Comparison of ENCODE assay signal across 8 cellular contexts in the genomic region with DNA sequence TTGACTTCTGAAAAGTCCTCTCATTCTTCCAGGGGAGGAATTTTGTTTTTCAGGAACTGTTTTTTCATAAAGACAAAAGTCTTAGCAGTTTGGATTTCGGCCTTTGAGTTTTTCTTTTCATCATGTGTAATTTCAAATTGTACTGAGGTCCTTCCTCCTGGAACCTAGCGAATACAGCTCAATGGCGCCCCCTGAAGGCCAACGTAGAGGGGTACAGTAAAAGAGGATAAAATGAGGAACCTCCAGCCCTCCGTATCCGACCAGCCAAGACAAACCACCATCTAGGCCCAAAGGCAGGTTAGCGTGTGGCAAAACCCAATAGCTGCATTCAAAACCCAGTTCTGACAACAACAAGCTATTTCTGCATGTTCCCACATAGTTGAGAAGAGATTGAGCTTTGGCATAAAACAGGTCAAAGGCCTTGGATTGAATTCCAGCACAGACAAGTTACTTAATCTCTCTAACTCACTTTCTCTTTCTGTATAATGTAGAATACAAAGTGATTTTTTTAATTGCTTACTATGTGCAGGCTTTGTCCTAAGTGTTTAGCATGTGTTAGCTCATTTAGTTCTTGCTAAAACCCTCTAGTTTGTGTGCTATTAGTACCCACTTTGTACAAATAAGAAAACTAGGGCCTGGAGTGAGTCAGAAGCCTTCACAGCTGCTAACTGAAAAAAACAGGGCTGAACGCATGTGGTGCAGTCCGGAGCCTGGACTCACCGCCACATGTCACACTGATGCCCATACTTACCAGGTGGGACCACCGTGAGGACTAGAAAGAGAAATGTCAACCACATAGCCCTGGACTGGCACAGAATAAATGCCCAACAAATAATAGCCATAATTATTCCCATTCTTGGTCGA. TPM values are rescaled to one million over a fixed set of nuclear protein-coding genes. Genes with fewer than 3 reads are reported as not detected.
DNase-seq lines count a peak whose midpoint lies in the region; ATAC-seq and TF ChIP-seq lines count a peak whose summit lies in the region.

No MANE protein-coding gene starts in this region.

- H3K4me3 ChIP-seq in KMS-11 (IDR thresholded peaks at IDR 0.05; ENCODE audit: insufficient read depth, low read depth, low read length): no peak overlapping the region
- no peak overlapping the region for H3K4me3 ChIP-seq in parathyroid adenoma (ENCODE audit: low read depth, low read length)
- H3K4me3 ChIP-seq in tibial nerve: no peak overlapping the region

- no peak overlapping the region; the same call in 1 of the 2 replicates for H3K9ac ChIP-seq in KMS-11
- H3K9ac ChIP-seq in parathyroid adenoma: no peak overlapping the region

- TF ChIP-seq CTCF in KMS-11 (conservative IDR thresholded peaks at IDR 0.05; ENCODE audit: low read depth, low read length): peak; percentile 88
- TF ChIP-seq CTCF in parathyroid adenoma (IDR thresholded peaks at IDR 0.05): peak; percentile 62
- peak; percentile 80 to 94 (median 81) for TF ChIP-seq CTCF in tibial nerve (IDR thresholded peaks at IDR 0.05)

- no peak for TF ChIP-seq POLR2A in tibial nerve (IDR thresholded peaks at IDR 0.05)

- ATAC-seq in GM21619 (IDR thresholded peaks at IDR 0.05; ENCODE audit: unreplicated experiment): peak; percentile 37

- H3K27me3 ChIP-seq in KMS-11 (ENCODE audit: insufficient read depth, low read depth): no peaks in the 10 kb centered on the region
- H3K27me3 ChIP-seq in parathyroid adenoma (ENCODE audit: control insufficient read depth, insufficient read depth, low read length): no peaks in the 10 kb centered on the region
- H3K27me3 ChIP-seq in tibial nerve: no peaks in the 10 kb centered on the region

- peak; percentile 83 for DNase-seq in DMS53 treated with DMSO at 0.1 percent for 48 hours (lab: John Stamatoyannopoulos, UW; ENCODE audit: unreplicated experiment)
- DNase-seq in SHP77 treated with DMSO at 0.1 percent for 48 hours (lab: John Stamatoyannopoulos, UW): peak; percentile 32
- DNase-seq in activated gamma-delta T cell treated with anti-CD3 and anti-CD28 coated beads, Interleukin-2, amount 50 U/mL, for 16 hours (ENCODE audit: low read depth): peak; percentile 91
- DNase-seq in germinal center (ENCODE audit: low spot score): peak; percentile 77
- peak; percentile 78 to 86 for DNase-seq in tibial nerve (ENCODE audit: low spot score in 2 of 2)

- H3K4me1 ChIP-seq in KMS-11 (ENCODE audit: low read depth, poor library complexity, severe bottlenecking) (peaks cover 54% of the 10 kb centered on the region), parathyroid adenoma (peaks cover 3% of the 10 kb centered on the region), tibial nerve (peaks cover 0 to 24% (median 17%) of the 10 kb centered on the region in 4 donors)

- 34 to 36% methylated on average over 12 of the region's 12 CpGs for whole genome bisulfite sequencing in tibial nerve, 2 donors

- H3K27ac ChIP-seq in KMS-11: peak overlapping the region; percentile 6; the same call in 1 of the 2 replicates
- no peak overlapping the region for H3K27ac ChIP-seq in parathyroid adenoma
- peak overlapping the region in 3 of 4 donors; percentile 49 to 74 (median 57) for H3K27ac ChIP-seq in tibial nerve

- H3K4me2 ChIP-seq in KMS-11 (peak overlapping the region; percentile 67), parathyroid adenoma (ENCODE audit: low read length) (no peak overlapping the region)

- no peaks in the 10 kb centered on the region for H4K20me1 ChIP-seq in KMS-11 (ENCODE audit: insufficient read depth)

- TF ChIP-seq EP300 in tibial nerve (IDR thresholded peaks at IDR 0.05): peak in 1 of 2 donors; percentile 64

- H3K9me3 ChIP-seq in parathyroid adenoma (ENCODE audit: control insufficient read depth, low read length): no peaks in the 10 kb centered on the region
- H3K9me3 ChIP-seq in tibial nerve: no peaks in the 10 kb centered on the region

- no peaks in the 10 kb centered on the region for H3K79me2 ChIP-seq in KMS-11 (ENCODE audit: insufficient read depth, low read depth)
- H3K79me2 ChIP-seq in parathyroid adenoma: no peaks in the 10 kb centered on the region

- H2AFZ ChIP-seq in KMS-11 (ENCODE audit: low read depth) (peak overlapping the region; percentile 72; the same call in 1 of the 2 replicates), parathyroid adenoma (peak overlapping the region; percentile 18)

- H3K36me3 ChIP-seq in KMS-11 (ENCODE audit: insufficient read depth) (no peaks in the 10 kb centered on the region), parathyroid adenoma (ENCODE audit: control insufficient read depth, insufficient read depth, low read length) (no peaks in the 10 kb centered on the region), tibial nerve (no peaks in the 10 kb centered on the region)

RNA-seq across cellular contexts. Expression of a gene that starts 43.2 kb away (rescaled TPM):
- 10 to 100 TPM; 46.3 to 70.6 (median 57.6) TPM for total RNA-seq in tibial nerve

Comparison
In these comparisons a context has a peak if more than half of its experiments do, and no peak if none do; other contexts are left out.
1. DNase-seq: peak in every context shown above with its lines; median percentile 91 in activated gamma-delta T cell treated with anti-CD3 and anti-CD28 coated beads, Interleukin-2, amount 50 U/mL, for 16 hours; 83 in DMS53 treated with DMSO at 0.1 percent for 48 hours; 82 in tibial nerve; 77 in germinal center; 32 in SHP77 treated with DMSO at 0.1 percent for 48 hours.